18 cellular contexts compared by ENCODE assay signal in the genomic region with DNA sequence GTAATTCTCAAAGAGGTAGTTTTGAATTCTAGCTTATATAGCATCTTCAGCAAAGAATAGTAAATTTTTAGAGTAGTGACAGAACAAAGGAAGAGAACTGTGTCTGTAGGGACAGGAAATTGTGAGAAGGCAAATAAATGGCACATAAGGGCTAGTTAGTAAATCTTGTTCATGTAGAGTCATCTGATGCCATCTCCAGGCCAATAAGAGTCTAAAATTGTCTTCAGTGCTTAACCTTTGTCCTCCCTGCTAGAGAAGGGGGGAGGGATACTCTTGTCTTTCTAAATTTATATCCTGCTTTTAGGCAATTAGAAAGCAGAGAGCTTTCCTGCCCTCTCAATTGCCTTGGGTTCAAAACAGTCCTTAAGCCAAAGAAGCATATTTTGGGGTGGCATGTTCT.
"Had no signal": no experiment of that assay in that cellular context is flagged by ENCODE, and none has a peak within 500 bp of the region (broad histone marks: within the 10 kb centered on the region; RNA-seq: fewer than 3 reads in every experiment).

No MANE protein-coding gene starts in this region.

- H3K27me3 ChIP-seq: heart right ventricle, neutrophil, ovary, upper lobe of right lung had no signal

- H3K27ac ChIP-seq: heart right ventricle, neutrophil, ovary, prostate gland, thoracic aorta, upper lobe of right lung had no signal

- H3K4me1 ChIP-seq: prostate gland, upper lobe of right lung had no signal

- H3K9me3 ChIP-seq: neutrophil, ovary, prostate gland, thoracic aorta, upper lobe of right lung had no signal

- ATAC-seq: activated naive CD4-positive, alpha-beta T cell treated with anti-CD3 and anti-CD28 coated beads, Interleukin-2, amount 50 U/mL, for 72 hours; left colon; naive thymus-derived CD8-positive, alpha-beta T cell; upper lobe of right lung; WTC11 had no signal

- H3K36me3 ChIP-seq: heart right ventricle, neutrophil, ovary, prostate gland, thoracic aorta, upper lobe of right lung had no signal

- DNase-seq: activated gamma-delta T cell treated with Interleukin-2 at 50 U/mL for 16 hours; activated T-cell treated with anti-CD3 and anti-CD28 coated beads, Interleukin-2, amount 50 U/mL, for 1 hour; aorta; caudate nucleus; effector CD4-positive, alpha-beta T cell; heart right ventricle; islet precursor cell; left colon; naive thymus-derived CD8-positive, alpha-beta T cell; ovary; stimulated activated CD4-positive, alpha-beta T cell treated with anti-CD3 and anti-CD28 coated beads, Interleukin-4, amount 100 ng/mL, for 24 hours; stimulated activated naive CD4-positive, alpha-beta T cell treated with Interleukin-2 at 50 U/mL for 16 hours; upper lobe of right lung had no signal

- H3K4me3 ChIP-seq: heart right ventricle, ovary, prostate gland, thoracic aorta, upper lobe of right lung had no signal
